ENCODE assay signal across 8 cellular contexts in genomic region chr22:38506118-38506962, GRCh38. TPM values are rescaled to one million over a fixed set of nuclear protein-coding genes. Genes with fewer than 3 reads are reported as not detected.
DNase-seq lines count a peak whose midpoint lies in the region; ATAC-seq and TF ChIP-seq lines count a peak whose summit lies in the region.

Gene DDX17 (minus strand): TSS chr22:38506311.

- peak within 1 kb of the TSS; percentile 67 for H3K4me3 ChIP-seq in AG10803 (ENCODE audit: low read length)

- ATAC-seq in GM19043 (IDR thresholded peaks at IDR 0.05; ENCODE audit: low read depth, unreplicated experiment) (peak; percentile 81), HG03378 (IDR thresholded peaks at IDR 0.05; ENCODE audit: unreplicated experiment) (peak; percentile 86)

- peak; percentile 94 for DNase-seq in AG10803 (ENCODE audit: low read depth)
- DNase-seq in NCI-H460 (ENCODE audit: extremely low read depth, low read depth) = peak; percentile 75
- peak; percentile 92 for DNase-seq in activated CD4-positive, CD25-positive, alpha-beta regulatory T cell treated with anti-CD3 and anti-CD28 coated beads, Interleukin-2, amount 50 U/mL, for 72 hours
- DNase-seq in cerebellar nuclear complex (lab: John Stamatoyannopoulos, UW) = peak; percentile 69 to 86
- DNase-seq in islet precursor cell = peak; percentile 96
- DNase-seq in stimulated activated CD4-positive, alpha-beta T cell treated with anti-CD3 and anti-CD28 coated beads, Interleukin-12 subunit alpha, Interleukin-12 subunit beta, amount 100 ng/mL, for 48 hours (ENCODE audit: low read depth in 2 of 3, low spot score in 1 of 3) = peak; percentile 87 to 99 (median 92)

- TF ChIP-seq CTCF in AG10803 (conservative IDR thresholded peaks at IDR 0.05; ENCODE audit: low read length) = no peak

RNA-seq across cellular contexts. Expression of gene DDX17, which starts in this region (rescaled TPM):
- total RNA-seq in NCI-H460 (2014; rRNA removed; shearing (Covaris generic)) = 142 and 156 TPM in 2 replicates
- 275 and 306 TPM in 2 replicates for polyA plus RNA-seq in NCI-H460 (2014; cell fraction: nucleus; rRNA removed)

Comparison
In these comparisons a context has a peak if more than half of its experiments do, and no peak if none do; other contexts are left out.
1. Peak in every context shown above with its lines: DNase-seq, ATAC-seq and H3K4me3 ChIP-seq.